ENCODE assay signal across 1 cellular context in genomic region chr1:222889445-222889844, GRCh38.
TF ChIP-seq lines count a peak whose summit lies in the region.

No MANE protein-coding gene starts in this region.

TF ChIP-seq in endothelial cell of umbilical vein, 7 proteins besides CTCF, POLR2A, EP300 and RAD21 (continued from another document):
- TF ChIP-seq MYC (IDR thresholded peaks at IDR 0.05; ENCODE audit: low read depth, low read length) (no peak), MAX (IDR thresholded peaks at IDR 0.05; ENCODE audit: insufficient read depth, insufficient read length) (no peak), FOS (IDR thresholded peaks at IDR 0.05; ENCODE audit: borderline replicate concordance, insufficient read depth, low read length) (no peak)
